23 cellular contexts compared by ENCODE assay signal in genomic region chr5:44646016-44646415, GRCh38.
DNase-seq lines count a peak whose midpoint lies in the region; ATAC-seq and TF ChIP-seq lines count a peak whose summit lies in the region.
"Had no signal": no experiment of that assay in that cellular context is flagged by ENCODE, and none has a peak within 500 bp of the region (broad histone marks: within the 10 kb centered on the region; RNA-seq: fewer than 3 reads in every experiment).

No MANE protein-coding gene starts in this region.

- H3K79me2 ChIP-seq in hepatocyte, result no peaks in the 10 kb centered on the region

- H4K20me1 ChIP-seq in hepatocyte (ENCODE audit: insufficient read depth, poor library complexity, severe bottlenecking), result no peaks in the 10 kb centered on the region

- H3K36me3 ChIP-seq in hepatocyte (replicated peaks; ENCODE audit: insufficient read depth, low read depth), result no peaks in the 10 kb centered on the region
- H3K36me3 ChIP-seq: gastroesophageal sphincter had no signal

- intact Hi-C loops in left colon (cut with DNase I, micrococcal nuclease), result no loop called here

- no peak overlapping the region for H2AFZ ChIP-seq in hepatocyte
- H2AFZ ChIP-seq: PC-9 had no signal

- H3K4me2 ChIP-seq in hepatocyte, result peak overlapping the region; percentile 13
- H3K4me2 ChIP-seq: PC-9 had no signal

- H3K9me2 ChIP-seq in hepatocyte (replicated peaks; ENCODE audit: insufficient read depth), result no peaks in the 10 kb centered on the region

- ATAC-seq in left colon (no peak), GM19035 (IDR thresholded peaks at IDR 0.05; ENCODE audit: unreplicated experiment) (no peak)
- ATAC-seq: gastroesophageal sphincter; natural killer cell treated with Interleukin-12 subunit alpha and Interleukin-12 subunit beta and Interleukin-15 and Interleukin-18, amount 100 ng/mL, for 72 hours had no signal

- no peaks in the 10 kb centered on the region for H3K36me3 Mint-ChIP-seq in progenitor cell of endocrine pancreas (ENCODE audit: insufficient read depth)
- H3K36me3 Mint-ChIP-seq: natural killer cell treated with Interleukin-12 subunit alpha and Interleukin-12 subunit beta and Interleukin-15 and Interleukin-18, amount 100 ng/mL, for 72 hours had no signal

- DNase-seq in NCI-H524 treated with DMSO at 0.1 percent for 48 hours (lab: John Stamatoyannopoulos, UW) (peak; percentile 91), cerebellar cortex (ENCODE audit: low spot score) (peak; percentile 72), hepatocyte (ENCODE audit: low spot score) (no peak), progenitor cell of endocrine pancreas (ENCODE audit: low spot score, unreplicated experiment) (no peak), DMS79 (lab: John Stamatoyannopoulos, UW) (no peak), left colon (no peak), AG08396 (ENCODE audit: low spot score) (no peak)
- DNase-seq: activated naive CD4-positive, alpha-beta T cell treated with anti-CD3 and anti-CD28 coated beads, Interleukin-2, amount 50 U/mL, for 16 hours; activated T-cell treated with anti-CD3 and anti-CD28 coated beads, Interleukin-2, amount 50 U/mL, for 48 hours; aorta; cerebellar nuclear complex; effector CD8-positive, alpha-beta T cell; HCEC 1CT; midbrain; NCI-H1694 treated with DMSO at 0.1 percent for 48 hours; PC-9; posterior cingulate gyrus; SIG-M5; stimulated activated CD4-positive, alpha-beta T cell treated with anti-CD3 and anti-CD28 coated beads, Interleukin-1b, Interleukin-23, amount 100 ng/mL, for 48 hours; T-helper 1 cell had no signal

- no peaks in the 10 kb centered on the region for H3K4me1 ChIP-seq in hepatocyte (ENCODE audit: insufficient read depth)
- H3K4me1 ChIP-seq: gastroesophageal sphincter had no signal

- H3K4me3 Mint-ChIP-seq in progenitor cell of endocrine pancreas (ENCODE audit: low read depth), result no peak overlapping the region
- H3K4me3 Mint-ChIP-seq: natural killer cell treated with Interleukin-12 subunit alpha and Interleukin-12 subunit beta and Interleukin-15 and Interleukin-18, amount 100 ng/mL, for 72 hours had no signal

- H3K27ac Mint-ChIP-seq in progenitor cell of endocrine pancreas, result peak overlapping the region; percentile 64
- H3K27ac Mint-ChIP-seq: natural killer cell treated with Interleukin-12 subunit alpha and Interleukin-12 subunit beta and Interleukin-15 and Interleukin-18, amount 100 ng/mL, for 72 hours had no signal

- H3K9me3 ChIP-seq in hepatocyte (ENCODE audit: low read depth), result no peaks in the 10 kb centered on the region
- H3K9me3 ChIP-seq: gastroesophageal sphincter had no signal

- peaks cover 7% of the 10 kb centered on the region for H3K4me1 Mint-ChIP-seq in progenitor cell of endocrine pancreas (ENCODE audit: low read depth)

- H3K27ac ChIP-seq in hepatocyte, result no peak overlapping the region
- H3K27ac ChIP-seq: gastroesophageal sphincter, PC-9 had no signal

- TF ChIP-seq CTCF in hepatocyte (IDR thresholded peaks at IDR 0.05; ENCODE audit: poor library complexity) (no peak), progenitor cell of endocrine pancreas (IDR thresholded peaks at IDR 0.05; ENCODE audit: unreplicated experiment) (no peak)

- H3K9me3 Mint-ChIP-seq in progenitor cell of endocrine pancreas (ENCODE audit: low read depth), result no peaks in the 10 kb centered on the region

- WGBS in hepatocyte (ENCODE audit: low lambda C conversion rate, missing lambda C conversion rate), result 26% methylated on average over 4 of the region's 4 CpGs

- no peak overlapping the region for H3K4me3 ChIP-seq in hepatocyte
- H3K4me3 ChIP-seq: gastroesophageal sphincter, PC-9 had no signal

- no peaks in the 10 kb centered on the region for H3K27me3 ChIP-seq in hepatocyte
- H3K27me3 ChIP-seq: gastroesophageal sphincter had no signal

- H3K27me3 Mint-ChIP-seq in progenitor cell of endocrine pancreas, result no peaks in the 10 kb centered on the region
- H3K27me3 Mint-ChIP-seq: natural killer cell treated with Interleukin-12 subunit alpha and Interleukin-12 subunit beta and Interleukin-15 and Interleukin-18, amount 100 ng/mL, for 72 hours had no signal

Comparison
In these comparisons a context has a peak if more than half of its experiments do, and no peak if none do; other contexts are left out.
1. DNase-seq: peak in NCI-H524 treated with DMSO at 0.1 percent for 48 hours (single experiment) and cerebellar cortex (single experiment); none in hepatocyte (single experiment), progenitor cell of endocrine pancreas (single experiment), DMS79 (single experiment), left colon (0 of 2) and AG08396 (single experiment).